Comparison of ENCODE assay signal across 1 cellular context in genomic region chr12:4276524-4277204, GRCh38.
TF ChIP-seq lines count a peak whose summit lies in the region.

No MANE protein-coding gene starts in this region.

TF ChIP-seq in H1, 55 proteins besides CTCF, POLR2A, EP300 and RAD21 (continued from another document):
- 0 out of 2 replicates have a peak, but pooled peaks have one; percentile 14 for TF ChIP-seq CHD1 (IDR thresholded peaks at IDR 0.05; ENCODE audit: low read depth, low read length)
- TF ChIP-seq ATF2 (IDR thresholded peaks at IDR 0.05; ENCODE audit: low read length): peak; percentile 70; the same call in 1 of the 2 replicates
- TF ChIP-seq SP2 (IDR thresholded peaks at IDR 0.05; ENCODE audit: low read length): no peak
- no peak for TF ChIP-seq ZNF274 (IDR thresholded peaks at IDR 0.05; ENCODE audit: borderline replicate concordance, extremely low read depth, low read length)
- no peak for TF ChIP-seq HDAC6 (IDR thresholded peaks at IDR 0.05; ENCODE audit: low read depth, low read length)
- TF ChIP-seq JUND (IDR thresholded peaks at IDR 0.05; ENCODE audit: low read length): peak; percentile 71; the same call in 1 of the 2 replicates
- 0 out of 2 replicates have a peak, but pooled peaks have one; percentile 27 for TF ChIP-seq RXRA (IDR thresholded peaks at IDR 0.05; ENCODE audit: insufficient read depth, low read depth, low read length)
- no peak for TF ChIP-seq E2F6 (IDR thresholded peaks at IDR 0.05)
- TF ChIP-seq HDAC2 (IDR thresholded peaks at IDR 0.05; ENCODE audit: borderline replicate concordance in 1 of 2, low read depth in 2 of 2, low read length in 2 of 2): peak in 1 of 2 experiments; percentile 54; a peak in 1 of 4 replicates
- TF ChIP-seq ASH2L (IDR thresholded peaks at IDR 0.05; ENCODE audit: low read length): peak; percentile 29
- peak; percentile 41; the same call in 1 of the 2 replicates for TF ChIP-seq CREB1 (IDR thresholded peaks at IDR 0.05)
- TF ChIP-seq CHD7 (IDR thresholded peaks at IDR 0.05; ENCODE audit: insufficient replicate concordance, low read length): no peak
- peak; percentile 26; the same call in 1 of the 2 replicates for TF ChIP-seq CEBPB (IDR thresholded peaks at IDR 0.05; ENCODE audit: low read depth, low read length)
- no peak for TF ChIP-seq BCL11A (IDR thresholded peaks at IDR 0.05; ENCODE audit: low read depth in 2 of 2, low read length in 2 of 2)
- TF ChIP-seq CBX5 (IDR thresholded peaks at IDR 0.05; ENCODE audit: low read depth, low read length): no peak
- TF ChIP-seq TBP (IDR thresholded peaks at IDR 0.05; ENCODE audit: low read depth, low read length): 0 out of 2 replicates have a peak, but pooled peaks have one; percentile 8
- no peak for TF ChIP-seq TCF12 (IDR thresholded peaks at IDR 0.05; ENCODE audit: low read depth, low read length)
- TF ChIP-seq SP1 (IDR thresholded peaks at IDR 0.05; ENCODE audit: low read depth, low read length): peak; percentile 66; the same call in 1 of the 2 replicates
- no peak for TF ChIP-seq GABPA (IDR thresholded peaks at IDR 0.05; ENCODE audit: borderline replicate concordance, insufficient read depth, low read length)
- TF ChIP-seq SP4 (IDR thresholded peaks at IDR 0.05; ENCODE audit: low read length): 0 out of 2 replicates have a peak, but pooled peaks have one; percentile 69
- TF ChIP-seq SIX5 (IDR thresholded peaks at IDR 0.05; ENCODE audit: low read depth, low read length): no peak
- peak; percentile 99 for TF ChIP-seq TEAD4 (IDR thresholded peaks at IDR 0.05; ENCODE audit: low read depth, low read length)
- TF ChIP-seq EZH2 (IDR thresholded peaks at IDR 0.05; ENCODE audit: low read depth, low read length, severe bottlenecking): no peak
- no peak for TF ChIP-seq ATF3 (IDR thresholded peaks at IDR 0.05; ENCODE audit: insufficient read depth, low read depth, low read length)
- no peak for TF ChIP-seq KDM4A (IDR thresholded peaks at IDR 0.05; ENCODE audit: low read depth, low read length, severe bottlenecking)
- 0 out of 2 replicates have a peak, but pooled peaks have one; percentile 31 for TF ChIP-seq MAX (IDR thresholded peaks at IDR 0.05)
- TF ChIP-seq TAF1 (IDR thresholded peaks at IDR 0.05; ENCODE audit: low read depth, low read length): 0 out of 2 replicates have a peak, but pooled peaks have one; percentile 45
- TF ChIP-seq TAF7 (optimal IDR thresholded peaks at IDR 0.05; ENCODE audit: borderline replicate concordance, low read depth, low read length): peak; percentile 47
- TF ChIP-seq CTBP2 (IDR thresholded peaks at IDR 0.05; ENCODE audit: borderline replicate concordance, insufficient read depth, insufficient read length, low read length): no peak
- peak in 1 of 2 experiments; percentile 79; a peak in 2 of 4 replicates for TF ChIP-seq SIN3A (conservative IDR thresholded peaks at IDR 0.05 in 1 of 2, IDR thresholded peaks at IDR 0.05 in 1 of 2; ENCODE audit: low read depth in 1 of 2, low read length in 2 of 2)
- TF ChIP-seq YY1 (IDR thresholded peaks at IDR 0.05; ENCODE audit: low read depth, low read length): peak; percentile 65; the same call in 1 of the 2 replicates
- TF ChIP-seq NANOG (IDR thresholded peaks at IDR 0.05; ENCODE audit: insufficient read depth, low read depth, low read length, poor library complexity, severe bottlenecking): no peak
TF ChIP-seq in H1: peak in this region for 19.
